25 cellular contexts compared by ENCODE assay signal in the genomic region with DNA sequence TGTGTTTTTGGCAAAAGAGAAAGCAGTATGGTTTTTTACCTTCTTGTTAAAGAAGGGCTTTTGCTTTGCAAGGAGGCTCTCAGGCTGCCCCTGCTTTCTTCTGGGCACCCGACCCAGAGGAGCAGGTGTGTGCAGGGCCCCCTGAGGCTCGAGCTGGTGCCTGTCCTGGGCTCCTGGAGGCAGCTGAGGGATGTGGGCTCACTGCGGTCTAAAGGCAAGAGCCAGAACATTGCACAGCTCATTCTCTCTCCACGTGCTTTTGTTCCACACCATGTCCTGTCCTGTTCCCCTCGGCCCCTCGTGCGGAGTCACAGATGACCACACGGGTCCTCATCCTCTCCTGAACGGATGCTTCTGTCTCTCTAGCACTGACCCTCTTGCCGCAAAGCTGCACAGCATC. TPM values are rescaled to one million over a fixed set of nuclear protein-coding genes. Genes with fewer than 3 reads are reported as not detected.
DNase-seq lines count a peak whose midpoint lies in the region; ATAC-seq, FAIRE-seq and TF ChIP-seq lines count a peak whose summit lies in the region.
"Had no signal": no experiment of that assay in that cellular context is flagged by ENCODE, and none has a peak within 500 bp of the region (broad histone marks: within the 10 kb centered on the region; RNA-seq: fewer than 3 reads in every experiment).

No MANE protein-coding gene starts in this region.

- intact Hi-C loops in MCF 10A (cut with micrococcal nuclease) (loop anchor here (10.0 kb wide), 1 partner anchor 66 kb away; the partner anchor contains the start of gene RAB11FIP3), prostate gland (cut with DNase I) (no loop called here)

- H3K4me1 ChIP-seq in GM23338 (ENCODE audit: insufficient read depth) (no peaks in the 10 kb centered on the region), NT2/D1 (ENCODE audit: insufficient read depth, insufficient read length) (peaks cover 23% of the 10 kb centered on the region), H1 (replicated peaks in 1 of 4; ENCODE audit: control insufficient read depth in 3 of 4, insufficient read depth in 4 of 4, low read length in 3 of 4) (peaks cover 6 to 9% (median 7%) of the 10 kb centered on the region in 4 experiments), neuronal stem cell (ENCODE audit: control insufficient read depth in 2 of 2, insufficient read depth in 1 of 2, low read depth in 1 of 2, low read length in 2 of 2) (peaks cover 0 to 3% of the 10 kb centered on the region in 2 donors), prostate gland (replicated peaks) (no peaks in the 10 kb centered on the region)

- no peak overlapping the region for H2AFZ ChIP-seq in GM23338
- no peak overlapping the region for H2AFZ ChIP-seq in H1 (ENCODE audit: low read length)
- H2AFZ ChIP-seq in neuronal stem cell (ENCODE audit: low read length): no peak overlapping the region

- H3K14ac ChIP-seq in H1 (ENCODE audit: insufficient read length): no peak overlapping the region
- no peak overlapping the region for H3K14ac ChIP-seq in neuronal stem cell (ENCODE audit: low read length)

- no peaks in the 10 kb centered on the region for H3K23me2 ChIP-seq in H1 (ENCODE audit: low read depth, low read length)

- H4K20me1 ChIP-seq in GM23338 (replicated peaks; ENCODE audit: insufficient read depth) (no peaks in the 10 kb centered on the region), H1 (replicated peaks in 1 of 2; ENCODE audit: control insufficient read depth in 1 of 2, insufficient read depth in 2 of 2, low read length in 2 of 2) (peaks cover 0 to 4% of the 10 kb centered on the region in 2 experiments)

- CTCF ChIA-PET in H1 (lab: Charles Lee; ENCODE audit: partially characterized antibody): interaction anchor here (0.7 to 2.7 kb wide), 12 partner anchors 8 to 114 kb away, joined by 3 to 15 read pairs (median 4); no protein-coding TSS in a partner anchor
- CTCF ChIA-PET in MCF 10A (lab: Yijun Ruan, JAX): no interaction called here

- H3K27ac ChIP-seq in GM23338 (ENCODE audit: low read depth): peak overlapping the region; percentile 59; the same call in 1 of the 2 replicates
- no peak overlapping the region for H3K27ac ChIP-seq in H1 (ENCODE audit: low read depth, low read length)
- no peak overlapping the region for H3K27ac ChIP-seq in neuronal stem cell (replicated peaks; ENCODE audit: low read length)
- H3K27ac ChIP-seq in prostate gland: no peak overlapping the region
- H3K27ac ChIP-seq: BLaER1 had no signal

- no peak for DNase-seq in GM23338 (ENCODE audit: low spot score)
- no peak for DNase-seq in NT2/D1 (ENCODE audit: low read depth, low spot score)
- DNase-seq in H1 (ENCODE audit: low read depth in 1 of 2, low spot score in 2 of 2): no peak
- DNase-seq in neuronal stem cell (ENCODE audit: low spot score): no peak
- DNase-seq in NCI-H226: no peak
- DNase-seq in MCF 10A (ENCODE audit: unreplicated experiment): no peak
- DNase-seq in prostate gland (ENCODE audit: low spot score): no peak
- DNase-seq: CD4-positive, CD25-positive, alpha-beta regulatory T cell; DMS153; KBM-7; MM.1S; NCI-H1092; NCI-H1417 treated with DMSO at 0.1 percent for 48 hours; NCI-H1694 treated with DMSO at 0.1 percent for 48 hours; NCI-H2081; NCI-H2227 treated with DMSO at 0.1 percent for 48 hours; NCI-H510A; NCI-H69; OCI-M1; SK-N-SH had no signal

- TF ChIP-seq RAD21 in H1 (IDR thresholded peaks at IDR 0.05 in 1 of 2, conservative IDR thresholded peaks at IDR 0.05 in 1 of 2; ENCODE audit: low read depth in 2 of 2, low read length in 2 of 2): no peak

- H3K36me3 Mint-ChIP-seq in GM23338 (ENCODE audit: low read depth) (peaks cover 21% of the 10 kb centered on the region), MCF 10A (ENCODE audit: insufficient read depth, unreplicated experiment) (peaks cover 42% of the 10 kb centered on the region)

- H2BK20ac ChIP-seq in H1 (ENCODE audit: low read length): no peak overlapping the region

- H4K5ac ChIP-seq in H1 (ENCODE audit: insufficient read length, low read depth, low read length): no peak overlapping the region

- peak overlapping the region; percentile 81; the same call in 1 of the 2 replicates for H3K27ac Mint-ChIP-seq in GM23338
- no peak overlapping the region for H3K27ac Mint-ChIP-seq in MCF 10A (ENCODE audit: low read depth, unreplicated experiment)
- H3K27ac Mint-ChIP-seq: CD4-positive, CD25-positive, alpha-beta regulatory T cell had no signal

- no peak for TF ChIP-seq CTCF in GM23338 (conservative IDR thresholded peaks at IDR 0.05; ENCODE audit: low read depth in 2 of 2)
- no peak for TF ChIP-seq CTCF in H1 (IDR thresholded peaks at IDR 0.05; ENCODE audit: control extremely low read depth in 1 of 3, insufficient read depth in 1 of 3, low read depth in 1 of 3, low read length in 3 of 3)
- no peak for TF ChIP-seq CTCF in MCF 10A (IDR thresholded peaks at IDR 0.05; ENCODE audit: unreplicated experiment)
- TF ChIP-seq CTCF in prostate gland (IDR thresholded peaks at IDR 0.05): no peak

- no peak overlapping the region for H3K56ac ChIP-seq in H1 (replicated peaks; ENCODE audit: insufficient read length, low read depth, low read length)

- H2BK15ac ChIP-seq in H1 (ENCODE audit: low read length) (no peak overlapping the region), neuronal stem cell (ENCODE audit: low read length) (no peak overlapping the region)

- ATAC-seq in GM23338 (no peak), GM19351 (IDR thresholded peaks at IDR 0.05; ENCODE audit: unreplicated experiment) (no peak)

- POLR2A ChIA-PET in H1 (lab: Charles Lee; ENCODE audit: partially characterized antibody) (interaction anchor here (1.2 to 1.5 kb wide), 2 partner anchors 19 to 49 kb away, joined by 3 read pairs; no protein-coding TSS in a partner anchor), MCF 10A (lab: Yijun Ruan, JAX) (no interaction called here)

- H3K9ac ChIP-seq in NT2/D1 (ENCODE audit: insufficient read length, low read depth) (peak overlapping the region; percentile 62), H1 (replicated peaks in 1 of 4; ENCODE audit: extremely low read depth in 1 of 4, low read depth in 3 of 4, low read length in 3 of 4) (no peak overlapping the region), neuronal stem cell (ENCODE audit: low read depth, low read length, poor library complexity) (peak overlapping the region; percentile 9)
- H3K9ac ChIP-seq: BLaER1, SK-N-SH had no signal

- no peak overlapping the region for H3K4me2 ChIP-seq in GM23338
- H3K4me2 ChIP-seq in H1 (ENCODE audit: insufficient read depth in 1 of 2, low read depth in 2 of 2, low read length in 2 of 2): no peak overlapping the region
- no peak overlapping the region for H3K4me2 ChIP-seq in neuronal stem cell (ENCODE audit: insufficient read depth, low read length, poor library complexity, severe bottlenecking)
- H3K4me2 ChIP-seq: BLaER1, SK-N-SH had no signal

- no peaks in the 10 kb centered on the region for H3K9me2 ChIP-seq in GM23338 (ENCODE audit: insufficient read depth)
- H3K9me2 ChIP-seq: SK-N-SH had no signal

- TF ChIP-seq POLR2A in H1 (IDR thresholded peaks at IDR 0.05; ENCODE audit: control extremely low read depth in 1 of 2, low read depth in 2 of 2, low read length in 2 of 2) (no peak), prostate gland (IDR thresholded peaks at IDR 0.05) (no peak)

- H3K4me3 ChIP-seq in GM23338 (no peak overlapping the region), NT2/D1 (ENCODE audit: insufficient read length, low read depth) (no peak overlapping the region), H1 (ENCODE audit: extremely low read depth in 1 of 4, insufficient read depth in 2 of 4, low read depth in 3 of 4, low read length in 4 of 4) (no peak overlapping the region), neuronal stem cell (ENCODE audit: low read length in 2 of 2) (no peak overlapping the region), prostate gland (no peak overlapping the region)
- H3K4me3 ChIP-seq: BLaER1 had no signal

- no peaks in the 10 kb centered on the region for H3K9me3 Mint-ChIP-seq in GM23338
- no peaks in the 10 kb centered on the region for H3K9me3 Mint-ChIP-seq in MCF 10A (ENCODE audit: unreplicated experiment)
- H3K9me3 Mint-ChIP-seq: CD4-positive, CD25-positive, alpha-beta regulatory T cell had no signal

- H3K4ac ChIP-seq in H1 (replicated peaks; ENCODE audit: insufficient read length, low read depth, low read length) (no peak overlapping the region), neuronal stem cell (ENCODE audit: low read length) (no peak overlapping the region)

- H4K8ac ChIP-seq in H1 (ENCODE audit: extremely low read depth, insufficient read depth, low read length) (no peak overlapping the region), neuronal stem cell (ENCODE audit: low read depth, low read length) (no peak overlapping the region)

- H3K79me2 ChIP-seq in GM23338 (replicated peaks; ENCODE audit: insufficient read depth) (no peaks in the 10 kb centered on the region), H1 (ENCODE audit: control insufficient read depth in 1 of 2, insufficient read depth in 2 of 2, low read length in 2 of 2) (no peaks in the 10 kb centered on the region)

- H3K79me1 ChIP-seq in H1 (ENCODE audit: low read depth, low read length): no peaks in the 10 kb centered on the region
- peaks cover 4% of the 10 kb centered on the region for H3K79me1 ChIP-seq in neuronal stem cell (ENCODE audit: low read depth, low read length)

- H3K4me1 Mint-ChIP-seq in GM23338: peaks cover 13% of the 10 kb centered on the region
- H3K4me1 Mint-ChIP-seq in MCF 10A (ENCODE audit: insufficient read depth, unreplicated experiment): no peaks in the 10 kb centered on the region

- BruUV-seq in MCF 10A (replicated peaks; lab: Mats Ljungman, UMichigan): no TSS peak

- H3K27me3 Mint-ChIP-seq in GM23338 (ENCODE audit: insufficient read depth, low read depth, poor library complexity) (peaks cover 4% of the 10 kb centered on the region), MCF 10A (ENCODE audit: insufficient read depth, unreplicated experiment) (no peaks in the 10 kb centered on the region)
- H3K27me3 Mint-ChIP-seq: CD4-positive, CD25-positive, alpha-beta regulatory T cell had no signal

- H4K91ac ChIP-seq in H1 (replicated peaks; ENCODE audit: insufficient read length, low read length) (no peak overlapping the region), neuronal stem cell (ENCODE audit: low read depth, low read length, poor library complexity) (no peak overlapping the region)

- H3K27me3 ChIP-seq in GM23338 (ENCODE audit: insufficient read depth): no peaks in the 10 kb centered on the region
- H3K27me3 ChIP-seq in NT2/D1 (ENCODE audit: insufficient read depth, insufficient read length): no peaks in the 10 kb centered on the region
- H3K27me3 ChIP-seq in H1 (replicated peaks in 1 of 4; ENCODE audit: control insufficient read depth in 3 of 4, extremely low read depth in 1 of 4, insufficient read depth in 3 of 4, low read length in 3 of 4): no peaks in the 10 kb centered on the region
- H3K27me3 ChIP-seq in neuronal stem cell (ENCODE audit: control insufficient read depth in 3 of 3, insufficient read depth in 3 of 3, low read depth in 1 of 3, low read length in 3 of 3): no peaks in the 10 kb centered on the region
- no peaks in the 10 kb centered on the region for H3K27me3 ChIP-seq in prostate gland (replicated peaks; ENCODE audit: insufficient read depth)
- H3K27me3 ChIP-seq: BLaER1 had no signal

- peak overlapping the region; percentile 11; the same call in 1 of the 2 replicates for H2AK5ac ChIP-seq in H1 (ENCODE audit: low read depth, low read length)
- no peak overlapping the region for H2AK5ac ChIP-seq in neuronal stem cell (ENCODE audit: low read depth, low read length)

- H3K18ac ChIP-seq in H1 (ENCODE audit: extremely low read depth, low read length) (peak overlapping the region; percentile 13; the same call in 1 of the 2 replicates), neuronal stem cell (ENCODE audit: low read length) (no peak overlapping the region)

- H3K23ac ChIP-seq in H1 (ENCODE audit: insufficient read length): no peak overlapping the region
- H3K23ac ChIP-seq in neuronal stem cell (ENCODE audit: low read depth, low read length, poor library complexity): no peak overlapping the region

- H2BK5ac ChIP-seq in H1 (ENCODE audit: low read depth, low read length): no peak overlapping the region
- H2BK5ac ChIP-seq in neuronal stem cell (ENCODE audit: low read length): no peak overlapping the region

- FAIRE-seq in H1 (lab: Jason Lieb, UNC): no peak
- FAIRE-seq: A204.1, G401.6, RCC 7860 had no signal

- 90% methylated on average over 10 of the region's 10 CpGs; no CpG with 5 or more reads in 1 of the 2 experiments for WGBS in H1 (ENCODE audit: extremely low coverage in 1 of 2, insufficient coverage in 1 of 2, insufficient read length in 1 of 2, insufficient replicate concordance in 2 of 2, low coverage in 1 of 2, low lambda C conversion rate in 2 of 2, missing lambda C conversion rate in 1 of 2), 2 experiments
- WGBS in neuronal stem cell (ENCODE audit: extremely low coverage in 2 of 2, insufficient read length in 2 of 2, insufficient replicate concordance in 1 of 2), 2 donors: no CpG with 5 or more reads among the region's 10 CpGs
- 83% methylated on average over 10 of the region's 10 CpGs for whole genome bisulfite sequencing in prostate gland

- H3K36me3 ChIP-seq in GM23338 (ENCODE audit: insufficient read depth) (no peaks in the 10 kb centered on the region; the same call in 1 of the 2 replicates), NT2/D1 (ENCODE audit: insufficient read depth, insufficient read length, low read length) (peaks cover 27% of the 10 kb centered on the region), H1 (ENCODE audit: control insufficient read depth in 2 of 4, insufficient read depth in 4 of 4, low read length in 3 of 4) (no peaks in the 10 kb centered on the region; a peak in 1 of 8 replicates), neuronal stem cell (replicated peaks in 1 of 2; ENCODE audit: control insufficient read depth in 2 of 2, insufficient read depth in 2 of 2, low read length in 2 of 2) (peaks cover 25 to 58% of the 10 kb centered on the region in 2 donors), prostate gland (no peaks in the 10 kb centered on the region)

- no peak for TF ChIP-seq EP300 in H1 (IDR thresholded peaks at IDR 0.05; ENCODE audit: borderline replicate concordance in 1 of 2, low read depth in 2 of 2, low read length in 2 of 2)

- H3K9me3 ChIP-seq in NT2/D1 (ENCODE audit: insufficient read depth, low read length): no peaks in the 10 kb centered on the region
- no peaks in the 10 kb centered on the region for H3K9me3 ChIP-seq in H1 (ENCODE audit: insufficient read depth in 2 of 2, low read depth in 1 of 2, low read length in 1 of 2)
- no peaks in the 10 kb centered on the region for H3K9me3 ChIP-seq in neuronal stem cell (replicated peaks in 1 of 2; ENCODE audit: control insufficient read depth in 2 of 2, insufficient read depth in 1 of 2, low read depth in 1 of 2, low read length in 2 of 2)
- no peaks in the 10 kb centered on the region for H3K9me3 ChIP-seq in prostate gland
- H3K9me3 ChIP-seq: BLaER1, SK-N-SH had no signal

- H3K4me3 Mint-ChIP-seq in GM23338 (no peak overlapping the region), MCF 10A (ENCODE audit: unreplicated experiment) (no peak overlapping the region)
- H3K4me3 Mint-ChIP-seq: CD4-positive, CD25-positive, alpha-beta regulatory T cell had no signal

- H2BK120ac ChIP-seq in H1 (replicated peaks; ENCODE audit: low read depth, low read length) (no peak overlapping the region), neuronal stem cell (ENCODE audit: low read depth, low read length) (no peak overlapping the region)

- H2BK12ac ChIP-seq in H1 (ENCODE audit: low read depth, low read length) (peak overlapping the region; percentile 11; the same call in 1 of the 2 replicates), neuronal stem cell (ENCODE audit: low read length) (no peak overlapping the region)

- no peaks in the 10 kb centered on the region for H3F3A ChIP-seq in GM23338 (replicated peaks; ENCODE audit: low read depth)

RNA-seq across cellular contexts. Expression of gene CAPN15, which starts 36.7 kb away (rescaled TPM):
- total RNA-seq in GM23338 (2014; rRNA removed; shearing (Covaris generic)): 142 and 164 TPM in 2 replicates
- polyA plus RNA-seq in GM23338 (2016; fragmentation: Nextera tagmentation; extraction: Ambion mirVana) (27.3 and 30.7 TPM in 2 replicates), H1 (2011; rRNA removed) (38.9 and 68.4 TPM in 2 replicates)
- total RNA-seq in H1 (2021; fragmentation: NEBNext Ultra II Directional; extraction: Animal tissue kit (Norgen Biotek cat#: 25700)): 74.6 and 76.9 TPM in 2 replicates
- polyA plus RNA-seq in H1 (2011; cell fraction: cytosol; rRNA removed): 40.1 TPM
- polyA plus RNA-seq in H1 (2011; cell fraction: nucleus; rRNA removed): 97.9 TPM
- polyA plus RNA-seq in H1 (2012, experiment 1 of 2): 28.0 to 47.8 TPM (median 43.1 TPM) in 4 replicates
- polyA plus RNA-seq in H1 (2012, experiment 2 of 2): 29.7 TPM
- 37.4 TPM for polyA plus RNA-seq in H1 (2013, experiment 1 of 2)
- 36.4 TPM for polyA plus RNA-seq in H1 (2013, experiment 2 of 2)
- 13.1 and 15.2 TPM in 2 replicates for polyA minus RNA-seq in H1 (2011; rRNA and poly(A)+ RNA removed)
- polyA minus RNA-seq in H1 (2011; cell fraction: cytosol; rRNA and poly(A)+ RNA removed): 74.6 TPM
- 33.7 TPM for polyA minus RNA-seq in H1 (2011; cell fraction: nucleus; rRNA and poly(A)+ RNA removed)
- 19.7 TPM for polyA plus RNA-seq in neuronal stem cell (2013, experiment 1 of 2)
- 19.6 TPM for polyA plus RNA-seq in neuronal stem cell (2013, experiment 2 of 2)
- total RNA-seq in MCF 10A (2022) (68.2 and 81.1 TPM in 2 replicates), prostate gland (10 to 100 TPM; 59.7 to 80.7 TPM)

Comparison
In these comparisons a context has a peak if more than half of its experiments do, and no peak if none do; other contexts are left out.
1. H3K9ac ChIP-seq: peak in NT2/D1 (single experiment) and neuronal stem cell (single experiment); none in H1 (0 of 4).